In genomic region chr2:43228782-43229659, GRCh38 we compare ENCODE assay signal across 8 cellular contexts. TPM values are rescaled to one million over a fixed set of nuclear protein-coding genes. Genes with fewer than 3 reads are reported as not detected.
A peak's percentile ranks its signal among the peaks of the same experiment; 100 is the strongest.
DNase-seq lines count a peak whose midpoint lies in the region.

No MANE protein-coding gene starts in this region.

- peaks cover 26% of the 10 kb centered on the region for H3K4me1 Mint-ChIP-seq in activated T-cell treated with anti-CD3 and anti-CD28 coated beads, Interleukin-2, amount 50 U/mL, for 24 hours (ENCODE audit: low read depth)
- H3K4me1 Mint-ChIP-seq in activated naive CD8-positive, alpha-beta T cell treated with anti-CD3 and anti-CD28 coated beads for 36 hours, result peaks cover 29% of the 10 kb centered on the region

- H3K9me3 ChIP-seq in thymus (ENCODE audit: control insufficient read depth) (no peaks in the 10 kb centered on the region), SJCRH30 (replicated peaks) (no peaks in the 10 kb centered on the region)

- H3K9me3 Mint-ChIP-seq in activated T-cell treated with anti-CD3 and anti-CD28 coated beads, Interleukin-2, amount 50 U/mL, for 24 hours, result no peaks in the 10 kb centered on the region
- H3K9me3 Mint-ChIP-seq in activated naive CD8-positive, alpha-beta T cell treated with anti-CD3 and anti-CD28 coated beads for 36 hours, result no peaks in the 10 kb centered on the region

- H3K4me1 ChIP-seq in thymus (ENCODE audit: control insufficient read depth, insufficient read depth, low read length) (peaks cover 16% of the 10 kb centered on the region), SJCRH30 (no peaks in the 10 kb centered on the region)

- H3K27me3 ChIP-seq in layer of hippocampus (ENCODE audit: control insufficient read depth, insufficient read depth, low read length) (no peaks in the 10 kb centered on the region), thymus (ENCODE audit: control insufficient read depth, insufficient read depth) (no peaks in the 10 kb centered on the region), SJCRH30 (no peaks in the 10 kb centered on the region)

- WGBS in thymus, result 27% methylated on average over 6 of the region's 6 CpGs

- H3K27ac Mint-ChIP-seq in activated T-cell treated with anti-CD3 and anti-CD28 coated beads, Interleukin-2, amount 50 U/mL, for 24 hours, result peak overlapping the region; percentile 92
- H3K27ac Mint-ChIP-seq in activated naive CD8-positive, alpha-beta T cell treated with anti-CD3 and anti-CD28 coated beads for 36 hours, result peak overlapping the region; percentile 87

- H3K27ac ChIP-seq in layer of hippocampus (ENCODE audit: low read depth, low read length) (peak overlapping the region; percentile 99), thymus (ENCODE audit: low read depth) (peak overlapping the region; percentile 96), SJCRH30 (no peak overlapping the region)

- peaks cover 37% of the 10 kb centered on the region for H3K36me3 ChIP-seq in thymus (ENCODE audit: control insufficient read depth, insufficient read depth)
- H3K36me3 ChIP-seq in SJCRH30, result peaks cover 7% of the 10 kb centered on the region; the same call in 1 of the 2 replicates

- peaks cover 59% of the 10 kb centered on the region for H3K36me3 Mint-ChIP-seq in activated T-cell treated with anti-CD3 and anti-CD28 coated beads, Interleukin-2, amount 50 U/mL, for 24 hours (ENCODE audit: low read depth)
- peaks cover 12% of the 10 kb centered on the region for H3K36me3 Mint-ChIP-seq in activated naive CD8-positive, alpha-beta T cell treated with anti-CD3 and anti-CD28 coated beads for 36 hours

- peak overlapping the region; percentile 54 for H3K4me3 Mint-ChIP-seq in activated T-cell treated with anti-CD3 and anti-CD28 coated beads, Interleukin-2, amount 50 U/mL, for 24 hours
- peak overlapping the region; percentile 53 for H3K4me3 Mint-ChIP-seq in activated naive CD8-positive, alpha-beta T cell treated with anti-CD3 and anti-CD28 coated beads for 36 hours

- no peak for DNase-seq in activated T-cell treated with anti-CD3 and anti-CD28 coated beads, Interleukin-2, amount 50 U/mL, for 24 hours
- no peak for DNase-seq in activated T-cell treated with anti-CD3 and anti-CD28 coated beads for 4 hours
- DNase-seq in activated naive CD8-positive, alpha-beta T cell treated with anti-CD3 and anti-CD28 coated beads for 36 hours, result peak; percentile 35
- DNase-seq in NCI-H1105 (lab: John Stamatoyannopoulos, UW), result no peak
- no peak for DNase-seq in SJCRH30
- DNase-seq in NCI-H2171 (lab: John Stamatoyannopoulos, UW), result no peak

- peak overlapping the region; percentile 80 for H3K4me3 ChIP-seq in thymus (ENCODE audit: low read length)
- no peak overlapping the region for H3K4me3 ChIP-seq in SJCRH30

- no peaks in the 10 kb centered on the region for H3K27me3 Mint-ChIP-seq in activated T-cell treated with anti-CD3 and anti-CD28 coated beads, Interleukin-2, amount 50 U/mL, for 24 hours
- H3K27me3 Mint-ChIP-seq in activated naive CD8-positive, alpha-beta T cell treated with anti-CD3 and anti-CD28 coated beads for 36 hours, result no peaks in the 10 kb centered on the region

RNA-seq across cellular contexts. Expression of gene ZFP36L2, which starts 2.6 kb away (rescaled TPM):
- 10 to 100 TPM; 58.2 to 58.4 TPM for total RNA-seq in activated naive CD8-positive, alpha-beta T cell treated with anti-CD3 and anti-CD28 coated beads for 36 hours
- polyA plus RNA-seq in thymus, result 412 TPM
- total RNA-seq in SJCRH30 (2014; rRNA removed; shearing (Covaris generic)), result 5.1 and 5.6 TPM in 2 replicates
